ENCODE assay signal across 15 cellular contexts in genomic region chr1:101732221-101732620, GRCh38.
DNase-seq lines count a peak whose midpoint lies in the region; ATAC-seq lines count a peak whose summit lies in the region.
"Had no signal": no experiment of that assay in that cellular context is flagged by ENCODE, and none has a peak within 500 bp of the region (broad histone marks: within the 10 kb centered on the region; RNA-seq: fewer than 3 reads in every experiment).

No MANE protein-coding gene starts in this region.

- peak overlapping the region; percentile 32 for H2AFZ ChIP-seq in neuron (ENCODE audit: low read depth, low read length)

- no peaks in the 10 kb centered on the region for H3K36me3 ChIP-seq in neuron (ENCODE audit: insufficient read depth, low read length)
- H3K36me3 ChIP-seq: left ventricle myocardium inferior, thoracic aorta had no signal

- ATAC-seq in GM18867 (IDR thresholded peaks at IDR 0.05; ENCODE audit: unreplicated experiment), result peak; percentile 61
- ATAC-seq in GM21529 (IDR thresholded peaks at IDR 0.05; ENCODE audit: unreplicated experiment), result peak; percentile 82
- ATAC-seq in HG03342 (IDR thresholded peaks at IDR 0.05; ENCODE audit: unreplicated experiment), result peak; percentile 50
- no peak for ATAC-seq in GM19467 (IDR thresholded peaks at IDR 0.05; ENCODE audit: unreplicated experiment)
- ATAC-seq in HG03159 (IDR thresholded peaks at IDR 0.05; ENCODE audit: unreplicated experiment), result no peak
- ATAC-seq: naive thymus-derived CD8-positive, alpha-beta T cell had no signal

- no peaks in the 10 kb centered on the region for H3K9me3 ChIP-seq in neuron (ENCODE audit: low read length)
- H3K9me3 ChIP-seq: left ventricle myocardium inferior, thoracic aorta had no signal

- no peak overlapping the region for H3K4me3 ChIP-seq in neuron (ENCODE audit: low read length)
- H3K4me3 ChIP-seq: left ventricle myocardium inferior, thoracic aorta had no signal

- H3K27me3 ChIP-seq in neuron (ENCODE audit: insufficient read depth, low read length), result no peaks in the 10 kb centered on the region

- no peak for DNase-seq in NCI-H1930 (lab: John Stamatoyannopoulos, UW)
- DNase-seq in HT-29 (ENCODE audit: low spot score), result no peak
- DNase-seq: activated CD8-positive, alpha-beta memory T cell treated with anti-CD3 and anti-CD28 coated beads, Interleukin-2, amount 50 U/mL, for 4 hours; effector CD4-positive, alpha-beta T cell; left ventricle myocardium inferior; naive thymus-derived CD8-positive, alpha-beta T cell; NCI-H2081; stimulated activated CD4-positive, alpha-beta T cell treated with anti-CD3 and anti-CD28 coated beads, Interleukin-1b, Interleukin-23, amount 100 ng/mL, for 48 hours had no signal

- no peaks in the 10 kb centered on the region for H3K4me1 ChIP-seq in neuron (ENCODE audit: insufficient read depth, low read length)
- H3K4me1 ChIP-seq: left ventricle myocardium inferior had no signal

Comparison
In these comparisons a context has a peak if more than half of its experiments do, and no peak if none do; other contexts are left out.
1. ATAC-seq: peak in GM18867 (single experiment), GM21529 (single experiment) and HG03342 (single experiment); none in GM19467 (single experiment) and HG03159 (single experiment).